ENCODE assay signal across 20 cellular contexts in the genomic region with DNA sequence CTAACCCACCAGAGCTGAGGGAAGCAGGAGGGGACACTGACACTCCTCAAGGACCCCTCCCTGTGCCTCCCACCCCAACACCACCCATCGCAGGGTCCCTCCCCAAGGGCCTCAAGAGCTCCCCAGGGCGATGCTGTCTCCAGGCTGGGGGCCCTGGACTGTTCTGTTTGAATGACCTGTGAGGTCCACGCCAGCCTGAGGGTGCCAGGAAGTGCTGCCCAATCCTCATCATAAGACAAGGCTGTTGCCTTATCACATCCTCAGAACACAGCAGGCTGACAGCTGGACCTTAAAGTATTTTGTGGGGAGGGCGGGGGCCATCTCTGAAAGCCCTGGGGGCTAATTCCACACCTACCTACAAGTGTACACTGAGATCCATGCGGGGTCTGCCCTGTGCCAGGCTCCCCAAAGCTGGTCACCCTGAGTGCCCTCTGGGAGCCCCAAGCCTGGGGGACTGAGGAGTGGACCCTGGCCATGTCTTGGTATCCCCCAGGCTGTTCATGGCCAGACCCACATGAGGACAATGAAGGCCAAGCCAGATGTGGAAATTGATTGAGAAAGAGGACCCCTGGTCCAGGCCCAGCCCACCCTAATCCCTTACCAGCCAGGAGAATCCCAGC. TPM values are rescaled to one million over a fixed set of nuclear protein-coding genes. Genes with fewer than 3 reads are reported as not detected.
"Had no signal": no experiment of that assay in that cellular context is flagged by ENCODE, and none has a peak within 500 bp of the region (broad histone marks: within the 10 kb centered on the region; RNA-seq: fewer than 3 reads in every experiment).

No MANE protein-coding gene starts in this region.

- H3K4me3 Mint-ChIP-seq: nephron; T-helper 2 cell treated with Interferon-gamma antibody and Interleukin-4, amounts not matched to agents 5 μg/mL and 100 μg/mL, for 36 hours had no signal

- H3K27ac Mint-ChIP-seq: activated T-helper 2 cell treated with anti-CD3 and anti-CD28 coated beads, Interferon-gamma antibody, Interleukin-2, Interleukin-4, amounts not matched to agents 10 μg/mL and 5 μg/mL and 100 μg/mL, durations not matched to agents 14 hours and 24 hours and 36 hours; nephron; T-helper 2 cell treated with Interferon-gamma antibody and Interleukin-4, amounts not matched to agents 5 μg/mL and 100 μg/mL, for 36 hours had no signal

- ATAC-seq: lower lobe of right lung, right lobe of liver had no signal

- H3K9me3 Mint-ChIP-seq: activated T-helper 2 cell treated with anti-CD3 and anti-CD28 coated beads, Interferon-gamma antibody, Interleukin-2, Interleukin-4, amounts not matched to agents 10 μg/mL and 5 μg/mL and 100 μg/mL, durations not matched to agents 14 hours and 24 hours and 36 hours; nephron; T-helper 2 cell treated with Interferon-gamma antibody and Interleukin-4, amounts not matched to agents 5 μg/mL and 100 μg/mL, for 36 hours had no signal

- H3K27me3 ChIP-seq: colonic mucosa, right lobe of liver, testis, uterus had no signal

- H3K36me3 ChIP-seq: colonic mucosa, lower lobe of right lung, right lobe of liver, stomach, uterus had no signal

- DNase-seq: activated CD4-positive, alpha-beta T cell treated with anti-CD3 and anti-CD28 coated beads for 1 hour; activated CD4-positive, alpha-beta T cell treated with anti-CD3 and anti-CD28 coated beads, Interleukin-2, amount 50 U/mL, for 4 hours; activated naive CD4-positive, alpha-beta T cell treated with anti-CD3 and anti-CD28 coated beads, Interleukin-2, amount 50 U/mL, for 16 hours; activated T-cell treated with anti-CD3 and anti-CD28 coated beads for 4 hours; caudate nucleus; colonic mucosa; hippocampal formation; lower lobe of right lung; occipital lobe; stomach; SW 1271; testis had no signal

- H3K27ac ChIP-seq: colonic mucosa, lower lobe of right lung, right lobe of liver, stomach, testis, uterus had no signal

- H3K9me3 ChIP-seq: colonic mucosa, lower lobe of right lung, right lobe of liver, stomach, testis, uterus had no signal

- H3K4me1 ChIP-seq: colonic mucosa, lower lobe of right lung, right lobe of liver, stomach, testis, uterus had no signal

- H3K4me1 Mint-ChIP-seq: nephron had no signal

- H3K4me3 ChIP-seq: colonic mucosa, lower lobe of right lung, right lobe of liver, stomach, testis, uterus had no signal

RNA-seq across cellular contexts. Expression of gene GOLGA6C, which starts 23.8 kb away (rescaled TPM):
- total RNA-seq: activated T-helper 2 cell treated with anti-CD3 and anti-CD28 coated beads, Interferon-gamma antibody, Interleukin-2, Interleukin-4, amounts not matched to agents 10 μg/mL and 5 μg/mL and 100 μg/mL, durations not matched to agents 14 hours and 24 hours and 36 hours; colonic mucosa; kidney epithelial cell; lower lobe of right lung; occipital lobe; pulmonary artery endothelial cell; stomach; uterus had no signal
- polyA plus RNA-seq: esophagus, stomach had no signal

RNA-seq across cellular contexts. Expression of gene GOLGA6D, which starts 48.3 kb away (rescaled TPM):
- total RNA-seq: activated T-helper 2 cell treated with anti-CD3 and anti-CD28 coated beads, Interferon-gamma antibody, Interleukin-2, Interleukin-4, amounts not matched to agents 10 μg/mL and 5 μg/mL and 100 μg/mL, durations not matched to agents 14 hours and 24 hours and 36 hours; colonic mucosa; kidney epithelial cell; lower lobe of right lung; occipital lobe; pulmonary artery endothelial cell; uterus had no signal
- polyA plus RNA-seq: esophagus had no signal
